In the genomic region with DNA sequence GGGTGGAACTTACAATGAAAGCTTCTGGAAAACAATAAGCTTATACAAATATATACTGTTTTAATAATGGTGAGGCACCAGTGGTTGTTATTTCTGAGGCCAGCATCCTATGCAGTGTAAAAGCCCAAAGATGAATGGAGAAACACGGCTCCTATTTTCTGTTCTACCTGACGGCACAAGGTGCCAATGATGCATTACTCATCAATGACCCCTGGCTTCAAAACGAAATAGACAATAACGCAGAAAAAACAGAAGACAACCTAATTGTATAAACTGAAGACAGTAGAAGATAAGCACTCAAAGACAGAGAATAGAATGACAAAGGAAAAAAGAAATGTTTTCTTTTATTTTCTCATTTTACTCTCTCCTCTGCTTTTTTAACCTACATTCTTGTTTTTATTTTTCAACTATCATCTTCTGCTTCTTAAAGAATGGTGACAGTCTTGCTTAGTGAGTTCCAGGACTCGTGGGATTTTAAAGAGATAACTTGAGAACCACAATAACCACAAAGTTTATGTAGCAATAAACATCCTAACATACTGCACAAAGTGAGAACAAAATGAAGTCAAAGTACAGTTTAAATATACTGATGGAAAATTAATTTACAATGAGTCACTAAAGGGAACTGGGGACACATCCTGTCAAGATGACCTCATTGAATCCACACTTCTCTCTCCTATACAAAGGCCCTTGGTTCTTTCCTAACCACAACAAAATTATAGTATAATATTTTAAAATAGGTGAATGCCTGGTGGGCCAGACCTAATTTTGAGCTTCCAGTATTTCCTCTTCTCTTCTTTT, we compare ENCODE assay signal across 9 cellular contexts.
DNase-seq lines count a peak whose midpoint lies in the region; ATAC-seq and TF ChIP-seq lines count a peak whose summit lies in the region.
"Had no signal": no experiment of that assay in that cellular context is flagged by ENCODE, and none has a peak within 500 bp of the region (broad histone marks: within the 10 kb centered on the region; RNA-seq: fewer than 3 reads in every experiment).

No MANE protein-coding gene starts in this region.

- H3K9me3 Mint-ChIP-seq in activated CD4-positive, alpha-beta T cell treated with anti-CD3 and anti-CD28 coated beads for 36 hours (ENCODE audit: low read depth): no peaks in the 10 kb centered on the region
- no peaks in the 10 kb centered on the region for H3K9me3 Mint-ChIP-seq in type B pancreatic cell

- ATAC-seq in activated CD4-positive, alpha-beta T cell treated with anti-CD3 and anti-CD28 coated beads for 36 hours: peak; percentile 70
- ATAC-seq in SK-N-SH treated with all-trans-retinoic acid at 6 μM for 48 hours (peak; percentile 77), HG03095 (IDR thresholded peaks at IDR 0.05; ENCODE audit: unreplicated experiment) (no peak)

- peaks cover 2% of the 10 kb centered on the region for H3K27me3 Mint-ChIP-seq in activated CD4-positive, alpha-beta T cell treated with anti-CD3 and anti-CD28 coated beads for 36 hours
- H3K27me3 Mint-ChIP-seq in type B pancreatic cell: peaks cover 4% of the 10 kb centered on the region

- no peak overlapping the region for H3K4me3 ChIP-seq in fibroblast of pulmonary artery (replicated peaks; ENCODE audit: low read depth, low read length)

- H3K4me3 Mint-ChIP-seq in activated CD4-positive, alpha-beta T cell treated with anti-CD3 and anti-CD28 coated beads for 36 hours: no peak overlapping the region
- no peak overlapping the region for H3K4me3 Mint-ChIP-seq in type B pancreatic cell

- intact Hi-C loops in activated CD4-positive, alpha-beta T cell treated with anti-CD3 and anti-CD28 coated beads for 36 hours (cut with DNase I, micrococcal nuclease): loop anchor here (2.0 to 5.0 kb wide), 7 partner anchors 36 to 304 kb away; a partner anchor contains a TSS

- CTCF ChIA-PET in activated CD4-positive, alpha-beta T cell treated with anti-CD3 and anti-CD28 coated beads for 36 hours (lab: Charles Lee): interaction anchor here (0.9 to 2.8 kb wide), 6 partner anchors 11 to 305 kb away, joined by 3 to 13 read pairs (median 6); no protein-coding TSS in a partner anchor

- TF ChIP-seq CTCF in fibroblast of pulmonary artery (IDR thresholded peaks at IDR 0.05; ENCODE audit: low read length, missing control alignments): no peak
- TF ChIP-seq CTCF in type B pancreatic cell (conservative IDR thresholded peaks at IDR 0.05): no peak

- peaks cover 32% of the 10 kb centered on the region for H3K4me1 Mint-ChIP-seq in activated CD4-positive, alpha-beta T cell treated with anti-CD3 and anti-CD28 coated beads for 36 hours
- peaks cover 6% of the 10 kb centered on the region for H3K4me1 Mint-ChIP-seq in type B pancreatic cell (ENCODE audit: unreplicated experiment)

- no peaks in the 10 kb centered on the region for H3K36me3 Mint-ChIP-seq in activated CD4-positive, alpha-beta T cell treated with anti-CD3 and anti-CD28 coated beads for 36 hours (ENCODE audit: low read depth)
- no peaks in the 10 kb centered on the region for H3K36me3 Mint-ChIP-seq in type B pancreatic cell

- H3K27ac Mint-ChIP-seq in activated CD4-positive, alpha-beta T cell treated with anti-CD3 and anti-CD28 coated beads for 36 hours: no peak overlapping the region
- H3K27ac Mint-ChIP-seq in type B pancreatic cell: peak overlapping the region; percentile 47

- POLR2A ChIA-PET in activated CD4-positive, alpha-beta T cell treated with anti-CD3 and anti-CD28 coated beads for 36 hours (lab: Charles Lee): no interaction called here

- no peak for DNase-seq in activated CD4-positive, alpha-beta T cell treated with anti-CD3 and anti-CD28 coated beads for 36 hours
- no peak for DNase-seq in activated CD4-positive, alpha-beta T cell treated with anti-CD3 and anti-CD28 coated beads, Interleukin-2, amount 50 U/mL, for 4 hours
- peak; percentile 96 for DNase-seq in fibroblast of pulmonary artery (ENCODE audit: low read depth)
- DNase-seq in type B pancreatic cell (ENCODE audit: extremely low spot score, unreplicated experiment): no peak
- DNase-seq in cortex of kidney (lab: John Stamatoyannopoulos, UW): no peak
- no peak for DNase-seq in nucleus accumbens (lab: John Stamatoyannopoulos, UW)
- DNase-seq: NCI-H2029 treated with DMSO at 0.1 percent for 48 hours had no signal

TF ChIP-seq in SK-N-SH treated with all-trans-retinoic acid at 6 μM for 48 hours, 23 proteins besides CTCF, POLR2A, EP300 and RAD21 (continues in another document):
- TF ChIP-seq ZNF8 (CRISPR knock-in tag; IDR thresholded peaks at IDR 0.05): no peak
- no peak for TF ChIP-seq TOX (CRISPR knock-in tag; IDR thresholded peaks at IDR 0.05; ENCODE audit: borderline replicate concordance)
- no peak for TF ChIP-seq RARB (CRISPR knock-in tag; IDR thresholded peaks at IDR 0.05)
- TF ChIP-seq ZFP3 (CRISPR knock-in tag; IDR thresholded peaks at IDR 0.05): no peak
- no peak for TF ChIP-seq ZNF565 (CRISPR knock-in tag; conservative IDR thresholded peaks at IDR 0.05; ENCODE audit: low read depth)
- TF ChIP-seq CSDC2 (CRISPR knock-in tag; IDR thresholded peaks at IDR 0.05): no peak
- no peak for TF ChIP-seq ZNF70 (CRISPR knock-in tag; IDR thresholded peaks at IDR 0.05)
- TF ChIP-seq, protein P1, sequence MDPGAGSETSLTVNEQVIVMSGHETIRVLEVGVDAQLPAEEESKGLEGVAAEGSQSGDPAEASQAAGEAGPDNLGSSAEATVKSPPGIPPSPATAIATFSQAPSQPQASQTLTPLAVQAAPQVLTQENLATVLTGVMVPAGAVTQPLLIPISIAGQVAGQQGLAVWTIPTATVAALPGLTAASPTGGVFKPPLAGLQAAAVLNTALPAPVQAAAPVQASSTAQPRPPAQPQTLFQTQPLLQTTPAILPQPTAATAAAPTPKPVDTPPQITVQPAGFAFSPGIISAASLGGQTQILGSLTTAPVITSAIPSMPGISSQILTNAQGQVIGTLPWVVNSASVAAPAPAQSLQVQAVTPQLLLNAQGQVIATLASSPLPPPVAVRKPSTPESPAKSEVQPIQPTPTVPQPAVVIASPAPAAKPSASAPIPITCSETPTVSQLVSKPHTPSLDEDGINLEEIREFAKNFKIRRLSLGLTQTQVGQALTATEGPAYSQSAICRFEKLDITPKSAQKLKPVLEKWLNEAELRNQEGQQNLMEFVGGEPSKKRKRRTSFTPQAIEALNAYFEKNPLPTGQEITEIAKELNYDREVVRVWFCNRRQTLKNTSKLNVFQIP (CRISPR knock-in tag; IDR thresholded peaks at IDR 0.05; ENCODE audit: borderline replicate concordance, low read depth): no peak
- TF ChIP-seq, protein P2, sequence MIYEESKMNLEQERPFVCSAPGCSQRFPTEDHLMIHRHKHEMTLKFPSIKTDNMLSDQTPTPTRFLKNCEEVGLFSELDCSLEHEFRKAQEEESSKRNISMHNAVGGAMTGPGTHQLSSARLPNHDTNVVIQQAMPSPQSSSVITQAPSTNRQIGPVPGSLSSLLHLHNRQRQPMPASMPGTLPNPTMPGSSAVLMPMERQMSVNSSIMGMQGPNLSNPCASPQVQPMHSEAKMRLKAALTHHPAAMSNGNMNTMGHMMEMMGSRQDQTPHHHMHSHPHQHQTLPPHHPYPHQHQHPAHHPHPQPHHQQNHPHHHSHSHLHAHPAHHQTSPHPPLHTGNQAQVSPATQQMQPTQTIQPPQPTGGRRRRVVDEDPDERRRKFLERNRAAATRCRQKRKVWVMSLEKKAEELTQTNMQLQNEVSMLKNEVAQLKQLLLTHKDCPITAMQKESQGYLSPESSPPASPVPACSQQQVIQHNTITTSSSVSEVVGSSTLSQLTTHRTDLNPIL (CRISPR knock-in tag; IDR thresholded peaks at IDR 0.05; ENCODE audit: low read depth): no peak
- TF ChIP-seq, protein P3, sequence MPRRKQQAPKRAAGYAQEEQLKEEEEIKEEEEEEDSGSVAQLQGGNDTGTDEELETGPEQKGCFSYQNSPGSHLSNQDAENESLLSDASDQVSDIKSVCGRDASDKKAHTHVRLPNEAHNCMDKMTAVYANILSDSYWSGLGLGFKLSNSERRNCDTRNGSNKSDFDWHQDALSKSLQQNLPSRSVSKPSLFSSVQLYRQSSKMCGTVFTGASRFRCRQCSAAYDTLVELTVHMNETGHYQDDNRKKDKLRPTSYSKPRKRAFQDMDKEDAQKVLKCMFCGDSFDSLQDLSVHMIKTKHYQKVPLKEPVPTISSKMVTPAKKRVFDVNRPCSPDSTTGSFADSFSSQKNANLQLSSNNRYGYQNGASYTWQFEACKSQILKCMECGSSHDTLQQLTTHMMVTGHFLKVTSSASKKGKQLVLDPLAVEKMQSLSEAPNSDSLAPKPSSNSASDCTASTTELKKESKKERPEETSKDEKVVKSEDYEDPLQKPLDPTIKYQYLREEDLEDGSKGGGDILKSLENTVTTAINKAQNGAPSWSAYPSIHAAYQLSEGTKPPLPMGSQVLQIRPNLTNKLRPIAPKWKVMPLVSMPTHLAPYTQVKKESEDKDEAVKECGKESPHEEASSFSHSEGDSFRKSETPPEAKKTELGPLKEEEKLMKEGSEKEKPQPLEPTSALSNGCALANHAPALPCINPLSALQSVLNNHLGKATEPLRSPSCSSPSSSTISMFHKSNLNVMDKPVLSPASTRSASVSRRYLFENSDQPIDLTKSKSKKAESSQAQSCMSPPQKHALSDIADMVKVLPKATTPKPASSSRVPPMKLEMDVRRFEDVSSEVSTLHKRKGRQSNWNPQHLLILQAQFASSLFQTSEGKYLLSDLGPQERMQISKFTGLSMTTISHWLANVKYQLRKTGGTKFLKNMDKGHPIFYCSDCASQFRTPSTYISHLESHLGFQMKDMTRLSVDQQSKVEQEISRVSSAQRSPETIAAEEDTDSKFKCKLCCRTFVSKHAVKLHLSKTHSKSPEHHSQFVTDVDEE (CRISPR knock-in tag; IDR thresholded peaks at IDR 0.05): no peak
- no peak for TF ChIP-seq ESRRG (CRISPR knock-in tag; IDR thresholded peaks at IDR 0.05)
- TF ChIP-seq, protein P4, sequence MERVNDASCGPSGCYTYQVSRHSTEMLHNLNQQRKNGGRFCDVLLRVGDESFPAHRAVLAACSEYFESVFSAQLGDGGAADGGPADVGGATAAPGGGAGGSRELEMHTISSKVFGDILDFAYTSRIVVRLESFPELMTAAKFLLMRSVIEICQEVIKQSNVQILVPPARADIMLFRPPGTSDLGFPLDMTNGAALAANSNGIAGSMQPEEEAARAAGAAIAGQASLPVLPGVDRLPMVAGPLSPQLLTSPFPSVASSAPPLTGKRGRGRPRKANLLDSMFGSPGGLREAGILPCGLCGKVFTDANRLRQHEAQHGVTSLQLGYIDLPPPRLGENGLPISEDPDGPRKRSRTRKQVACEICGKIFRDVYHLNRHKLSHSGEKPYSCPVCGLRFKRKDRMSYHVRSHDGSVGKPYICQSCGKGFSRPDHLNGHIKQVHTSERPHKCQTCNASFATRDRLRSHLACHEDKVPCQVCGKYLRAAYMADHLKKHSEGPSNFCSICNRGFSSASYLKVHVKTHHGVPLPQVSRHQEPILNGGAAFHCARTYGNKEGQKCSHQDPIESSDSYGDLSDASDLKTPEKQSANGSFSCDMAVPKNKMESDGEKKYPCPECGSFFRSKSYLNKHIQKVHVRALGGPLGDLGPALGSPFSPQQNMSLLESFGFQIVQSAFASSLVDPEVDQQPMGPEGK (CRISPR knock-in tag; IDR thresholded peaks at IDR 0.05; ENCODE audit: borderline replicate concordance): no peak
- no peak for TF ChIP-seq SNAI2 (CRISPR knock-in tag; IDR thresholded peaks at IDR 0.05)
- TF ChIP-seq ZC3H10 (CRISPR knock-in tag; IDR thresholded peaks at IDR 0.05): no peak
- no peak for TF ChIP-seq OSR1 (CRISPR knock-in tag; IDR thresholded peaks at IDR 0.05)
